29 cellular contexts compared by ENCODE assay signal in genomic region chr2:100707016-100707947, GRCh38.
A peak's percentile ranks its signal among the peaks of the same experiment; 100 is the strongest.
DNase-seq lines count a peak whose midpoint lies in the region; ATAC-seq and TF ChIP-seq lines count a peak whose summit lies in the region.
"Had no signal": no experiment of that assay in that cellular context is flagged by ENCODE, and none has a peak within 500 bp of the region (broad histone marks: within the 10 kb centered on the region; RNA-seq: fewer than 3 reads in every experiment).

No MANE protein-coding gene starts in this region.

- peak; percentile 12 for DNase-seq in Ammon's horn (ENCODE audit: low spot score)
- DNase-seq in RWPE1 (ENCODE audit: low spot score), result peak; percentile 51
- DNase-seq in esophagus muscularis mucosa (ENCODE audit: extremely low spot score), result peak; percentile 70
- no peak for DNase-seq in neural progenitor cell (ENCODE audit: low spot score)
- no peak for DNase-seq in GM13977 (ENCODE audit: low spot score)
- DNase-seq in G401 (ENCODE audit: low spot score), result no peak
- no peak for DNase-seq in activated CD8-positive, alpha-beta memory T cell treated with anti-CD3 and anti-CD28 coated beads, Interleukin-2, amount 50 U/mL, for 4 hours
- DNase-seq: activated CD4-positive, CD25-positive, alpha-beta regulatory T cell; activated CD8-positive, alpha-beta memory T cell treated with anti-CD3 and anti-CD28 coated beads for 24 hours; activated T-cell treated with anti-CD3 and anti-CD28 coated beads, Interleukin-2, amount 50 U/mL, for 24 hours; CD8-positive, alpha-beta T cell; central memory CD4-positive, alpha-beta T cell; immature natural killer cell; IMR-90; left ventricle myocardium superior; NCI-H1105; NCI-H2029; NCI-H345; nephron progenitor cell; Right ventricle myocardium superior; stimulated activated CD4-positive, alpha-beta T cell treated with anti-CD3 and anti-CD28 coated beads, Interleukin-15, amount 100 ng/mL, for 24 hours; stimulated activated naive CD8-positive, alpha-beta T cell treated with anti-CD3 and anti-CD28 coated beads, Interleukin-15, amount 100 ng/mL, for 72 hours; T1000; trophoblast cell had no signal

- peaks cover 2% of the 10 kb centered on the region for H3K27me3 Mint-ChIP-seq in neural progenitor cell (ENCODE audit: insufficient read depth, low read depth)
- H3K27me3 Mint-ChIP-seq: activated T-cell treated with anti-CD3 and anti-CD28 coated beads, Interleukin-2, amount 50 U/mL, for 24 hours; stimulated activated naive CD8-positive, alpha-beta T cell treated with anti-CD3 and anti-CD28 coated beads, Interleukin-15, amount 100 ng/mL, for 72 hours had no signal

- no peaks in the 10 kb centered on the region for H3K36me3 Mint-ChIP-seq in neural progenitor cell
- H3K36me3 Mint-ChIP-seq: activated naive CD4-positive, alpha-beta T cell treated with anti-CD3 and anti-CD28 coated beads, Interleukin-2, amount 50 U/mL, for 72 hours; CD8-positive, alpha-beta T cell; immature natural killer cell; mesothelial cell of epicardium had no signal

- H3K9ac ChIP-seq in neural progenitor cell, result no peak overlapping the region

- H2AFZ ChIP-seq in neural progenitor cell (replicated peaks), result no peak overlapping the region

- intact Hi-C loops in esophagus muscularis mucosa (cut with DNase I), result no loop called here

- CTCF ChIA-PET in RWPE1 (lab: Yijun Ruan, JAX), result interaction anchor here (0.6 kb wide), 1 partner anchor 286 kb away, joined by 3 read pairs; no protein-coding TSS in a partner anchor

- H3K4me3 Mint-ChIP-seq in neural progenitor cell, result no peak overlapping the region
- H3K4me3 Mint-ChIP-seq: activated T-cell treated with anti-CD3 and anti-CD28 coated beads, Interleukin-2, amount 50 U/mL, for 24 hours; CD8-positive, alpha-beta T cell; immature natural killer cell; mesothelial cell of epicardium; nephron progenitor cell; stimulated activated naive CD8-positive, alpha-beta T cell treated with anti-CD3 and anti-CD28 coated beads, Interleukin-15, amount 100 ng/mL, for 72 hours had no signal

- no peaks in the 10 kb centered on the region for H3K27me3 ChIP-seq in esophagus muscularis mucosa
- H3K27me3 ChIP-seq in neural progenitor cell, result no peaks in the 10 kb centered on the region
- H3K27me3 ChIP-seq: ascending aorta had no signal

- TF ChIP-seq CTCF in RWPE1 (conservative IDR thresholded peaks at IDR 0.05; ENCODE audit: low read depth) (no peak), esophagus muscularis mucosa (IDR thresholded peaks at IDR 0.05) (no peak), neural progenitor cell (IDR thresholded peaks at IDR 0.05) (no peak), GM13977 (IDR thresholded peaks at IDR 0.05; ENCODE audit: extremely low read depth, insufficient read depth, missing control alignments) (no peak)

- H3K27ac ChIP-seq in RWPE1, result peak overlapping the region; percentile 98
- no peak overlapping the region for H3K27ac ChIP-seq in esophagus muscularis mucosa (replicated peaks in 1 of 4)
- no peak overlapping the region for H3K27ac ChIP-seq in neural progenitor cell
- H3K27ac ChIP-seq: ascending aorta, prostate gland had no signal

- H3K4me1 Mint-ChIP-seq in neural progenitor cell, result no peaks in the 10 kb centered on the region
- H3K4me1 Mint-ChIP-seq: immature natural killer cell, mesothelial cell of epicardium had no signal

- H3K79me2 ChIP-seq in neural progenitor cell (ENCODE audit: low read depth), result no peaks in the 10 kb centered on the region

- no peaks in the 10 kb centered on the region for H3K36me3 ChIP-seq in esophagus muscularis mucosa
- H3K36me3 ChIP-seq in neural progenitor cell, result no peaks in the 10 kb centered on the region
- H3K36me3 ChIP-seq: ascending aorta, prostate gland had no signal

- TF ChIP-seq POLR2A in esophagus muscularis mucosa (IDR thresholded peaks at IDR 0.05; ENCODE audit: low read depth), result no peak

- no peak for TF ChIP-seq EP300 in esophagus muscularis mucosa (IDR thresholded peaks at IDR 0.05)

- H3K4me2 ChIP-seq in neural progenitor cell, result no peak overlapping the region

- H3K4me1 ChIP-seq in esophagus muscularis mucosa (peaks cover 0 to 14% (median 12%) of the 10 kb centered on the region in 4 donors), neural progenitor cell (no peaks in the 10 kb centered on the region)
- H3K4me1 ChIP-seq: ascending aorta, prostate gland had no signal

- in situ Hi-C loops in GM13977 (cut with MboI; ENCODE audit: low pct_unique_long_range_greater_than_20kb, low sequenced_read_pairs, unreplicated experiment) (no loop called here), G401 (cut with HindIII; ENCODE audit: low sequenced_read_pairs) (no loop called here)

- 83% methylated on average over 21 of the region's 21 CpGs for WGBS in esophagus muscularis mucosa

- H4K20me1 ChIP-seq in neural progenitor cell (ENCODE audit: low read depth), result no peaks in the 10 kb centered on the region

- ATAC-seq in HG03025 (IDR thresholded peaks at IDR 0.05; ENCODE audit: low FRiP score, unreplicated experiment), result no peak
- ATAC-seq: CD8-positive, alpha-beta T cell; left ventricle myocardium superior; stimulated activated naive CD8-positive, alpha-beta T cell treated with anti-CD3 and anti-CD28 coated beads, Interleukin-15, amount 100 ng/mL, for 72 hours had no signal

- H3K9me3 ChIP-seq in esophagus muscularis mucosa (no peaks in the 10 kb centered on the region), neural progenitor cell (ENCODE audit: low read depth) (no peaks in the 10 kb centered on the region)
- H3K9me3 ChIP-seq: ascending aorta, prostate gland had no signal

- H3K9me3 Mint-ChIP-seq in neural progenitor cell, result no peaks in the 10 kb centered on the region
- H3K9me3 Mint-ChIP-seq: activated T-cell treated with anti-CD3 and anti-CD28 coated beads, Interleukin-2, amount 50 U/mL, for 24 hours; CD8-positive, alpha-beta T cell; mesothelial cell of epicardium; nephron progenitor cell; stimulated activated naive CD8-positive, alpha-beta T cell treated with anti-CD3 and anti-CD28 coated beads, Interleukin-15, amount 100 ng/mL, for 72 hours had no signal

- H3K4me3 ChIP-seq in esophagus muscularis mucosa, result no peak overlapping the region
- no peak overlapping the region for H3K4me3 ChIP-seq in neural progenitor cell
- H3K4me3 ChIP-seq: ascending aorta, prostate gland had no signal

- POLR2A ChIA-PET in RWPE1 (lab: Yijun Ruan, JAX; ENCODE audit: low non-redundant PET), result no interaction called here

- peak overlapping the region; percentile 78 for H3K27ac Mint-ChIP-seq in neural progenitor cell
- H3K27ac Mint-ChIP-seq: activated T-cell treated with anti-CD3 and anti-CD28 coated beads, Interleukin-2, amount 50 U/mL, for 24 hours; CD8-positive, alpha-beta T cell; immature natural killer cell; mesothelial cell of epicardium; nephron progenitor cell had no signal

- H3F3A ChIP-seq in neural progenitor cell (ENCODE audit: low read depth), result no peaks in the 10 kb centered on the region

Comparison
In these comparisons a context has a peak if more than half of its experiments do, and no peak if none do; other contexts are left out.
1. DNase-seq: peak in Ammon's horn (single experiment), RWPE1 (single experiment) and esophagus muscularis mucosa (single experiment); none in neural progenitor cell (single experiment), GM13977 (single experiment), G401 (single experiment) and activated CD8-positive, alpha-beta memory T cell treated with anti-CD3 and anti-CD28 coated beads, Interleukin-2, amount 50 U/mL, for 4 hours (single experiment).